1 cellular context compared by ENCODE assay signal in the genomic region with DNA sequence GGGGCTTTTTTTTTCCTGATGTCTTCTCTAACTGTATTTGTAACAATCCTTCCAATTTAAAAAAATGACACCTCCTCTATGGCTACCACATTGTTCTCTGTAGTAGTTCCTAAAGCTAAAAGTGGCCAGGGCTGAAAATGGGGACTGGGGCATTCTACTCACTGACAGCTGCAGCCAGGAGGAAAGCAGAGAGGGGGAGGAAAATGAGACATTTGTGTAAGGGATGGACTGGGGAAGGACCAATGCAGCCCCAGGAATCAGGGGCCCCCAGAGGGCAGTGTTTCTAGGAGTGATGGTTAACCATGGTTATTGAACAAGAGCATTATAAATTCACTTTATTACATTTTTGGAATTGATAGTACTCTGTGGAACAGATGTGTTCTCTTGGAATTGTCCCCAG.
TF ChIP-seq lines count a peak whose summit lies in the region.

No MANE protein-coding gene starts in this region.

TF ChIP-seq in IMR-90, 13 proteins besides CTCF, POLR2A, EP300 and RAD21 (continued from another document):
- TF ChIP-seq MXI1 (IDR thresholded peaks at IDR 0.05; ENCODE audit: borderline replicate concordance, low read depth, low read length) (no peak), MAFK (IDR thresholded peaks at IDR 0.05; ENCODE audit: low read depth, low read length) (no peak), RFX5 (IDR thresholded peaks at IDR 0.05; ENCODE audit: low read depth, low read length) (no peak), CHD1 (IDR thresholded peaks at IDR 0.05; ENCODE audit: low read depth, low read length) (no peak), FOS (IDR thresholded peaks at IDR 0.05; ENCODE audit: low read depth, low read length) (no peak)
- TF ChIP-seq, protein P1, sequence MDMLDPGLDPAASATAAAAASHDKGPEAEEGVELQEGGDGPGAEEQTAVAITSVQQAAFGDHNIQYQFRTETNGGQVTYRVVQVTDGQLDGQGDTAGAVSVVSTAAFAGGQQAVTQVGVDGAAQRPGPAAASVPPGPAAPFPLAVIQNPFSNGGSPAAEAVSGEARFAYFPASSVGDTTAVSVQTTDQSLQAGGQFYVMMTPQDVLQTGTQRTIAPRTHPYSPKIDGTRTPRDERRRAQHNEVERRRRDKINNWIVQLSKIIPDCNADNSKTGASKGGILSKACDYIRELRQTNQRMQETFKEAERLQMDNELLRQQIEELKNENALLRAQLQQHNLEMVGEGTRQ (IDR thresholded peaks at IDR 0.05; ENCODE audit: low read depth, low read length), result no peak
- TF ChIP-seq, protein P2, sequence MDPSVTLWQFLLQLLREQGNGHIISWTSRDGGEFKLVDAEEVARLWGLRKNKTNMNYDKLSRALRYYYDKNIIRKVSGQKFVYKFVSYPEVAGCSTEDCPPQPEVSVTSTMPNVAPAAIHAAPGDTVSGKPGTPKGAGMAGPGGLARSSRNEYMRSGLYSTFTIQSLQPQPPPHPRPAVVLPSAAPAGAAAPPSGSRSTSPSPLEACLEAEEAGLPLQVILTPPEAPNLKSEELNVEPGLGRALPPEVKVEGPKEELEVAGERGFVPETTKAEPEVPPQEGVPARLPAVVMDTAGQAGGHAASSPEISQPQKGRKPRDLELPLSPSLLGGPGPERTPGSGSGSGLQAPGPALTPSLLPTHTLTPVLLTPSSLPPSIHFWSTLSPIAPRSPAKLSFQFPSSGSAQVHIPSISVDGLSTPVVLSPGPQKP (IDR thresholded peaks at IDR 0.05; ENCODE audit: borderline replicate concordance, low read depth, low read length), result no peak
TF ChIP-seq in IMR-90: peak in this region for 0.
